In the genomic region with DNA sequence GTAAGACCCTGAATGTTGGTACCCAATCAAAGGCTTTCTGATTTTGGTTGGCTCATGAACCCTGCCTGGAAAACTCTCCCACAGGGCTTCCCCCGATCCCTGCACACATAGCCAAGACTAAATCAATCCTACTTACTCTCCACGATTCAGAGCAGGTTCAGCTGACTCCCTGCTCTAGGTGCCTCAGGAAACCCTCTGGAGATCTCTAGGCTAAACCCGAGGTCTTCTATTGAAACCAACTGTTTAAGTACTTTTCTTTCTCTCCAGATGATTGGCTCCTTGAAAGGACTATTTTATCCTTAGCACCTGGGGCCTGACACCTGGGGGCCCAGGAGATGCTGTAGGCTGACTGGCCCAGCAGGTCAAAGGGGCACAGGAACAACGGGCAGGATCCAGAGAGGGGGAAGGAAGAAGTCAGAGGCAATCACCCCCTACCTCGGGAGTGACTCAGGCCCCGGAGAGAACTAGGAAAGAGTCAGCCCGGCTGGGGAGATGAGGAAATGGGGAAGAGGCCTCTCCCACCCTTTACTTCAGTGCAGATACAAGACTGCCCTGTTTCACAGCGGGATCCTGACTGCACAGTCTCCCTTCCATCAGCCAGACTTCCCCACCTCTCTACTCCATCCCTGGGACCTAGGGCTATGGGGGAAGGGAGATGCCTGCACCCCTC, we compare ENCODE assay signal across 8 cellular contexts. TPM values are rescaled to one million over a fixed set of nuclear protein-coding genes. Genes with fewer than 3 reads are reported as not detected.
DNase-seq lines count a peak whose midpoint lies in the region; ATAC-seq and TF ChIP-seq lines count a peak whose summit lies in the region.

No MANE protein-coding gene starts in this region.

- H3K27me3 Mint-ChIP-seq in brain (peaks cover 9% of the 10 kb centered on the region), memory B cell (no peaks in the 10 kb centered on the region)

- no peaks in the 10 kb centered on the region for H3K27me3 ChIP-seq in MG63

- H3K9me3 ChIP-seq in MG63: no peaks in the 10 kb centered on the region

- H3K4me3 Mint-ChIP-seq in brain: peak overlapping the region; percentile 86 to 94 (median 88)
- peak overlapping the region; percentile 82 for H3K4me3 Mint-ChIP-seq in memory B cell

- DNase-seq in Daoy (ENCODE audit: low read depth) (peak; percentile 65), MG63 (peak; percentile 69), memory B cell (ENCODE audit: low spot score in 2 of 2) (no peak), NCI-H345 treated with DMSO at 0.1 percent for 48 hours (lab: John Stamatoyannopoulos, UW; ENCODE audit: unreplicated experiment) (no peak)

- H3K27ac Mint-ChIP-seq in brain: peak overlapping the region; percentile 66 to 96 (median 86)
- peak overlapping the region; percentile 58 for H3K27ac Mint-ChIP-seq in memory B cell

- TF ChIP-seq CTCF in brain (conservative IDR thresholded peaks at IDR 0.05): no peak

- H3K36me3 ChIP-seq in MG63: peaks cover 50% of the 10 kb centered on the region

- H3K4me3 ChIP-seq in MG63: peak overlapping the region; percentile 80

- ATAC-seq in memory B cell (ENCODE audit: low read depth) (no peak), HG02798 (IDR thresholded peaks at IDR 0.05; ENCODE audit: poor library complexity, unreplicated experiment) (no peak), GM21717 (IDR thresholded peaks at IDR 0.05; ENCODE audit: unreplicated experiment) (no peak), GM21381 (IDR thresholded peaks at IDR 0.05; ENCODE audit: unreplicated experiment) (no peak)

- H3K9me3 Mint-ChIP-seq in brain (peaks cover 0 to 5% (median 0%) of the 10 kb centered on the region in 5 experiments), memory B cell (no peaks in the 10 kb centered on the region)

- peaks cover 40% of the 10 kb centered on the region for H3K36me3 Mint-ChIP-seq in brain
- H3K36me3 Mint-ChIP-seq in memory B cell: peaks cover 10% of the 10 kb centered on the region

- H3K4me1 Mint-ChIP-seq in brain (peaks cover 71% of the 10 kb centered on the region), memory B cell (peaks cover 36% of the 10 kb centered on the region)

RNA-seq across cellular contexts. Expression of a gene that starts 2.0 kb away (rescaled TPM):
- 26.2 and 27.1 TPM in 2 replicates for total RNA-seq in Daoy (2014; rRNA removed; shearing (Covaris generic))
- total RNA-seq in MG63 (2014; rRNA removed; shearing (Covaris generic); ENCODE audit: low replicate concordance): 40.3 and 60.6 TPM in 2 replicates
- polyA plus RNA-seq in brain (ENCODE audit: insufficient read depth, low read depth, low replicate concordance): 93.7 TPM

RNA-seq across cellular contexts. Expression of a gene that starts 6.3 kb away (rescaled TPM):
- total RNA-seq in Daoy (2014; rRNA removed; shearing (Covaris generic)): not detected in 2 replicates
- not detected in 2 replicates for total RNA-seq in MG63 (2014; rRNA removed; shearing (Covaris generic); ENCODE audit: low replicate concordance)
- polyA plus RNA-seq in brain (ENCODE audit: insufficient read depth, low read depth, low replicate concordance): not detected

RNA-seq across cellular contexts. Expression of a gene that starts 13.1 kb away (rescaled TPM):
- total RNA-seq in Daoy (2014; rRNA removed; shearing (Covaris generic)): 63.1 and 64.5 TPM in 2 replicates
- 43.8 and 70.0 TPM in 2 replicates for total RNA-seq in MG63 (2014; rRNA removed; shearing (Covaris generic); ENCODE audit: low replicate concordance)
- polyA plus RNA-seq in brain (ENCODE audit: insufficient read depth, low read depth, low replicate concordance): 90.9 TPM

RNA-seq across cellular contexts. Expression of a gene that starts 14.1 kb away (rescaled TPM):
- total RNA-seq in Daoy (2014; rRNA removed; shearing (Covaris generic)): not detected in 2 replicates
- total RNA-seq in MG63 (2014; rRNA removed; shearing (Covaris generic); ENCODE audit: low replicate concordance): not detected in 2 replicates
- polyA plus RNA-seq in brain (ENCODE audit: insufficient read depth, low read depth, low replicate concordance): 4.8 TPM

RNA-seq across cellular contexts. Expression of a gene that starts 27.0 kb away (rescaled TPM):
- total RNA-seq in Daoy (2014; rRNA removed; shearing (Covaris generic)): 6.0 and 6.3 TPM in 2 replicates
- 17.2 and 19.8 TPM in 2 replicates for total RNA-seq in MG63 (2014; rRNA removed; shearing (Covaris generic); ENCODE audit: low replicate concordance)
- 34.3 TPM for polyA plus RNA-seq in brain (ENCODE audit: insufficient read depth, low read depth, low replicate concordance)

Comparison
In these comparisons a context has a peak if more than half of its experiments do, and no peak if none do; other contexts are left out.
1. DNase-seq: peak in Daoy (single experiment) and MG63 (single experiment); none in memory B cell (0 of 2) and NCI-H345 treated with DMSO at 0.1 percent for 48 hours (single experiment).